In the genomic region with DNA sequence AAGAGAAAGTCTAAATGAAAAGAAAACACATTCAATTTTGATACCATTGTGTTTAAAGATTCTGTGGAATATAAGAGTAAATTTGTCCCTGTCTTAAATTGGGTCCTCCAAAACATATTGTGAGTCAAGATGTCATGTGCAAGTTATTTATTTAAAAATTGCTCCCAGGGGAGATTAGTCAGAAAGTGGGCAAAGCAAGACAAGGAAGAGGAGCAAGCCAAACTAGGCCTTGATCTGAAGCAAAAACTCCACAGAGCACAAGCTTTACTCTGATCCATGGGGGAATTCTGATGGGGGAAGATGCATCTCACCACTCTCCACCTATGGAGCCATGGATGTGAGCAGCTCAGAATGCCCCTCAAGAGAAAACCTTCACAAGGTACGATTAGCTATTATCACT, we compare ENCODE assay signal across 1 cellular context.
TF ChIP-seq lines count a peak whose summit lies in the region.

No MANE protein-coding gene starts in this region.

TF ChIP-seq in HepG2, 621 proteins besides CTCF, POLR2A, EP300 and RAD21:
- TF ChIP-seq, protein P1, sequence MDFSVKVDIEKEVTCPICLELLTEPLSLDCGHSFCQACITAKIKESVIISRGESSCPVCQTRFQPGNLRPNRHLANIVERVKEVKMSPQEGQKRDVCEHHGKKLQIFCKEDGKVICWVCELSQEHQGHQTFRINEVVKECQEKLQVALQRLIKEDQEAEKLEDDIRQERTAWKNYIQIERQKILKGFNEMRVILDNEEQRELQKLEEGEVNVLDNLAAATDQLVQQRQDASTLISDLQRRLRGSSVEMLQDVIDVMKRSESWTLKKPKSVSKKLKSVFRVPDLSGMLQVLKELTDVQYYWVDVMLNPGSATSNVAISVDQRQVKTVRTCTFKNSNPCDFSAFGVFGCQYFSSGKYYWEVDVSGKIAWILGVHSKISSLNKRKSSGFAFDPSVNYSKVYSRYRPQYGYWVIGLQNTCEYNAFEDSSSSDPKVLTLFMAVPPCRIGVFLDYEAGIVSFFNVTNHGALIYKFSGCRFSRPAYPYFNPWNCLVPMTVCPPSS (IDR thresholded peaks at IDR 0.05) = no peak
- TF ChIP-seq CCDC6 (CRISPR knock-in tag; IDR thresholded peaks at IDR 0.05) (no peak), ISX (CRISPR knock-in tag; conservative IDR thresholded peaks at IDR 0.05) (no peak), ZNF274 (CRISPR knock-in tag; IDR thresholded peaks at IDR 0.05) (no peak), TCF7 (IDR thresholded peaks at IDR 0.05; ENCODE audit: low read depth) (no peak), ZNF501 (CRISPR knock-in tag; IDR thresholded peaks at IDR 0.05) (no peak), TBX2 (CRISPR knock-in tag; IDR thresholded peaks at IDR 0.05; ENCODE audit: borderline replicate concordance) (no peak), GZF1 (CRISPR knock-in tag; IDR thresholded peaks at IDR 0.05) (no peak), ATF2 (CRISPR knock-in tag; IDR thresholded peaks at IDR 0.05) (no peak), IRX3 (CRISPR knock-in tag; IDR thresholded peaks at IDR 0.05; ENCODE audit: borderline replicate concordance, low read depth) (no peak), FOXP1 (IDR thresholded peaks at IDR 0.05) (no peak), FOXP1 (CRISPR knock-in tag; IDR thresholded peaks at IDR 0.05) (no peak)
- TF ChIP-seq, protein P2, sequence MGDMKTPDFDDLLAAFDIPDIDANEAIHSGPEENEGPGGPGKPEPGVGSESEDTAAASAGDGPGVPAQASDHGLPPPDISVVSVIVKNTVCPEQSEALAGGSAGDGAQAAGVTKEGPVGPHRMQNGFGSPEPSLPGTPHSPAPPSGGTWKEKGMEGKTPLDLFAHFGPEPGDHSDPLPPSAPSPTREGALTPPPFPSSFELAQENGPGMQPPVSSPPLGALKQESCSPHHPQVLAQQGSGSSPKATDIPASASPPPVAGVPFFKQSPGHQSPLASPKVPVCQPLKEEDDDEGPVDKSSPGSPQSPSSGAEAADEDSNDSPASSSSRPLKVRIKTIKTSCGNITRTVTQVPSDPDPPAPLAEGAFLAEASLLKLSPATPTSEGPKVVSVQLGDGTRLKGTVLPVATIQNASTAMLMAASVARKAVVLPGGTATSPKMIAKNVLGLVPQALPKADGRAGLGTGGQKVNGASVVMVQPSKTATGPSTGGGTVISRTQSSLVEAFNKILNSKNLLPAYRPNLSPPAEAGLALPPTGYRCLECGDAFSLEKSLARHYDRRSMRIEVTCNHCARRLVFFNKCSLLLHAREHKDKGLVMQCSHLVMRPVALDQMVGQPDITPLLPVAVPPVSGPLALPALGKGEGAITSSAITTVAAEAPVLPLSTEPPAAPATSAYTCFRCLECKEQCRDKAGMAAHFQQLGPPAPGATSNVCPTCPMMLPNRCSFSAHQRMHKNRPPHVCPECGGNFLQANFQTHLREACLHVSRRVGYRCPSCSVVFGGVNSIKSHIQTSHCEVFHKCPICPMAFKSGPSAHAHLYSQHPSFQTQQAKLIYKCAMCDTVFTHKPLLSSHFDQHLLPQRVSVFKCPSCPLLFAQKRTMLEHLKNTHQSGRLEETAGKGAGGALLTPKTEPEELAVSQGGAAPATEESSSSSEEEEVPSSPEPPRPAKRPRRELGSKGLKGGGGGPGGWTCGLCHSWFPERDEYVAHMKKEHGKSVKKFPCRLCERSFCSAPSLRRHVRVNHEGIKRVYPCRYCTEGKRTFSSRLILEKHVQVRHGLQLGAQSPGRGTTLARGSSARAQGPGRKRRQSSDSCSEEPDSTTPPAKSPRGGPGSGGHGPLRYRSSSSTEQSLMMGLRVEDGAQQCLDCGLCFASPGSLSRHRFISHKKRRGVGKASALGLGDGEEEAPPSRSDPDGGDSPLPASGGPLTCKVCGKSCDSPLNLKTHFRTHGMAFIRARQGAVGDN (CRISPR knock-in tag; IDR thresholded peaks at IDR 0.05) = no peak
